In genomic region chr20:16518068-16518783, GRCh38 we compare ENCODE assay signal across 1 cellular context.
TF ChIP-seq lines count a peak whose summit lies in the region.

No MANE protein-coding gene starts in this region.

TF ChIP-seq in GM23338, 12 proteins besides CTCF, POLR2A, EP300 and RAD21 (continued from another document):
- TF ChIP-seq ETS1 (IDR thresholded peaks at IDR 0.05), result no peak
- no peak for TF ChIP-seq EZH2phosphoT487 (IDR thresholded peaks at IDR 0.05; ENCODE audit: unreplicated experiment)
- no peak for TF ChIP-seq EZH2 (IDR thresholded peaks at IDR 0.05; ENCODE audit: low read depth, unreplicated experiment)
- no peak for TF ChIP-seq REST (IDR thresholded peaks at IDR 0.05; ENCODE audit: unreplicated experiment)
